Comparison of ENCODE assay signal across 18 cellular contexts in genomic region chr4:83040269-83040668, GRCh38.
"Had no signal": no experiment of that assay in that cellular context is flagged by ENCODE, and none has a peak within 500 bp of the region (broad histone marks: within the 10 kb centered on the region; RNA-seq: fewer than 3 reads in every experiment).

No MANE protein-coding gene starts in this region.

- H3K27ac Mint-ChIP-seq: activated naive CD4-positive, alpha-beta T cell treated with anti-CD3 and anti-CD28 coated beads, Interleukin-2, amount 10 ng/mL, durations not matched to agents 7 days and 5 days; activated T-helper 17 cell treated with anti-CD3 and anti-CD28 coated beads, Interleukin-2, amount 50 U/mL, for 72 hours; immature natural killer cell had no signal

- H3K9me3 Mint-ChIP-seq: activated naive CD4-positive, alpha-beta T cell treated with anti-CD3 and anti-CD28 coated beads, Interleukin-2, amount 10 ng/mL, durations not matched to agents 7 days and 5 days; activated T-helper 17 cell treated with anti-CD3 and anti-CD28 coated beads, Interleukin-2, amount 50 U/mL, for 72 hours; brain; immature natural killer cell; naive thymus-derived CD8-positive, alpha-beta T cell had no signal

- H3K4me3 Mint-ChIP-seq: activated naive CD4-positive, alpha-beta T cell treated with anti-CD3 and anti-CD28 coated beads, Interleukin-2, amount 10 ng/mL, durations not matched to agents 7 days and 5 days; activated T-helper 17 cell treated with anti-CD3 and anti-CD28 coated beads, Interleukin-2, amount 50 U/mL, for 72 hours; immature natural killer cell; naive thymus-derived CD8-positive, alpha-beta T cell had no signal

- H3K36me3 ChIP-seq: upper lobe of left lung had no signal

- H3K9me3 ChIP-seq: lower lobe of right lung, spleen, upper lobe of left lung had no signal

- DNase-seq: activated CD4-positive, alpha-beta T cell treated with anti-CD3 and anti-CD28 coated beads, Interleukin-2, amount 50 U/mL, for 1 hour; activated naive CD4-positive, alpha-beta T cell treated with anti-CD3 and anti-CD28 coated beads, Interleukin-2, amount 10 ng/mL, durations not matched to agents 7 days and 5 days; activated T-cell treated with anti-CD3 and anti-CD28 coated beads for 4 hours; cerebellar nuclear complex; immature natural killer cell; left cardiac atrium; lower lobe of right lung; naive thymus-derived CD8-positive, alpha-beta T cell; nucleus accumbens; spleen; stimulated activated CD4-positive, alpha-beta T cell treated with anti-CD3 and anti-CD28 coated beads, Interleukin-1b, Interleukin-23, amount 100 ng/mL, for 48 hours; stimulated activated naive CD4-positive, alpha-beta T cell; substantia nigra; T-helper 2 cell; upper lobe of left lung had no signal

- H3K36me3 Mint-ChIP-seq: immature natural killer cell had no signal

- H3K4me3 ChIP-seq: lower lobe of right lung, spleen, upper lobe of left lung had no signal

- ATAC-seq: activated T-helper 17 cell treated with anti-CD3 and anti-CD28 coated beads, Interleukin-2, amount 50 U/mL, for 72 hours; left cardiac atrium; lower lobe of right lung; naive thymus-derived CD8-positive, alpha-beta T cell; sciatic nerve had no signal

- H3K27me3 Mint-ChIP-seq: activated naive CD4-positive, alpha-beta T cell treated with anti-CD3 and anti-CD28 coated beads, Interleukin-2, amount 10 ng/mL, durations not matched to agents 7 days and 5 days; activated T-helper 17 cell treated with anti-CD3 and anti-CD28 coated beads, Interleukin-2, amount 50 U/mL, for 72 hours; naive thymus-derived CD8-positive, alpha-beta T cell had no signal

- H3K27ac ChIP-seq: lower lobe of right lung, spleen, upper lobe of left lung had no signal

- H3K27me3 ChIP-seq: spleen, upper lobe of left lung had no signal
